In genomic region chr5:159704160-159704559, GRCh38 we compare ENCODE assay signal across 19 cellular contexts.
"Had no signal": no experiment of that assay in that cellular context is flagged by ENCODE, and none has a peak within 500 bp of the region (broad histone marks: within the 10 kb centered on the region; RNA-seq: fewer than 3 reads in every experiment).

No MANE protein-coding gene starts in this region.

- H3K4me3 ChIP-seq: ascending aorta, cardiac muscle cell, ovary, prostate gland, upper lobe of right lung had no signal

- ATAC-seq: activated CD4-positive, CD25-positive, alpha-beta regulatory T cell treated with anti-CD3 and anti-CD28 coated beads, Interleukin-2, amount 50 U/mL, for 24 hours; left ventricle myocardium superior; natural killer cell treated with Interleukin-12 subunit alpha and Interleukin-12 subunit beta and Interleukin-15 and Interleukin-18, amount 100 ng/mL, for 72 hours; stimulated activated naive CD8-positive, alpha-beta T cell treated with anti-CD3 and anti-CD28 coated beads, Interleukin-15, Interleukin-2, amounts not matched to agents 100 U/mL and 50 U/mL, for 24 hours; upper lobe of right lung had no signal

- H3K27me3 ChIP-seq: ascending aorta, cardiac muscle cell, ovary, upper lobe of right lung had no signal

- H3K9me3 ChIP-seq: prostate gland, upper lobe of right lung had no signal

- H3K27ac ChIP-seq: ascending aorta, cardiac muscle cell, ovary, prostate gland, upper lobe of right lung, VCaP had no signal

- H3K4me1 ChIP-seq: ascending aorta, prostate gland, upper lobe of right lung had no signal

- DNase-seq: activated CD4-positive, alpha-beta T cell treated with anti-CD3 and anti-CD28 coated beads, Interleukin-2, amount 10 ng/mL, durations not matched to agents 7 days and 5 days; activated gamma-delta T cell treated with Interleukin-2 at 50 U/mL for 16 hours; activated T-cell treated with anti-CD3 and anti-CD28 coated beads, Interleukin-2, amount 50 U/mL, for 1 hour; glutamatergic neuron; hippocampal formation; left ventricle myocardium superior; ovary; stimulated activated CD4-positive, alpha-beta T cell treated with anti-CD3 and anti-CD28 coated beads, Interleukin-12 subunit alpha, Interleukin-12 subunit beta, amount 100 ng/mL, for 4 hours; stimulated activated CD4-positive, alpha-beta T cell treated with anti-CD3 and anti-CD28 coated beads, Interleukin-4, amount 100 ng/mL, for 4 hours; stimulated activated naive CD8-positive, alpha-beta T cell treated with anti-CD3 and anti-CD28 coated beads, Interleukin-15, Interleukin-2, amounts not matched to agents 100 U/mL and 50 U/mL, for 24 hours; SW 1271; T-helper 2 cell; upper lobe of right lung had no signal

- H3K36me3 ChIP-seq: ascending aorta, cardiac muscle cell, ovary, prostate gland, upper lobe of right lung had no signal
